In the genomic region with DNA sequence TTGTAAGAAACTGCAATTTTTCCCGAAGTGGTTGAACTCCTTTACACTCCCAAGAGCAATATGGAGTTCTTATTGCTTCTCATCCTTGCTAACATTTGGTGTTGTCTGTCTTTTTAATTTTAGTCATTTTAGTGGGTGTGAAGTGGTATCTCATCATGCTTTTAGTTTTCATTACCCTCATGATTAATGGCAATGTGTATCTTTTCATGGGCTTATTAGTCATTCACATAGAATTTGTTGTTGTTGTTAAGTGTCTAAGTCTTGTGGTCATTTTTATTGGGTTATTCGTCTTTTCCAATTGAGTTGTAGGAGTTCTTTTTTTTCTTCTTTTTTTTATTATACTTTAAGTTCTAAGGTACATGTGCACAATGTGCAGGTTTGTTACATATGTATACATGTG, we compare ENCODE assay signal across 22 cellular contexts.
"Had no signal": no experiment of that assay in that cellular context is flagged by ENCODE, and none has a peak within 500 bp of the region (broad histone marks: within the 10 kb centered on the region; RNA-seq: fewer than 3 reads in every experiment).

No MANE protein-coding gene starts in this region.

- H3K27me3 ChIP-seq: gastrocnemius medialis, heart right ventricle, neutrophil, ovary, right atrium auricular region, sigmoid colon, testis, transverse colon had no signal

- H3K36me3 ChIP-seq: gastrocnemius medialis, heart right ventricle, neutrophil, ovary, right atrium auricular region, sigmoid colon, transverse colon had no signal

- H3K27ac Mint-ChIP-seq: endodermal cell; mesothelial cell of epicardium; natural killer cell; stimulated activated naive B cell treated with anti-CD40 and anti-IgM and Interleukin-4, amounts not matched to agents 10 μg/mL and 1 μg/mL and 100 μg/mL, for 72 hours; stimulated activated naive CD8-positive, alpha-beta T cell treated with anti-CD3 and anti-CD28 coated beads, Interleukin-15, amount 100 ng/mL, for 72 hours had no signal

- H3K4me1 ChIP-seq: gastrocnemius medialis, heart right ventricle, right atrium auricular region, sigmoid colon, testis, transverse colon had no signal

- FAIRE-seq: endothelial cell of umbilical vein, islet of Langerhans had no signal

- H3K4me1 Mint-ChIP-seq: endodermal cell; natural killer cell; stimulated activated naive CD8-positive, alpha-beta T cell treated with anti-CD3 and anti-CD28 coated beads, Interleukin-15, amount 100 ng/mL, for 72 hours had no signal

- DNase-seq: caudate nucleus; effector CD4-positive, alpha-beta T cell; endodermal cell; gastrocnemius medialis; heart right ventricle; hypothalamus; natural killer cell; ovary; sigmoid colon; stimulated activated CD4-positive, alpha-beta T cell treated with anti-CD3 and anti-CD28 coated beads, Interleukin-2, amount 100 ng/mL, for 24 hours; stimulated activated CD4-positive, alpha-beta T cell treated with anti-CD3 and anti-CD28 coated beads, Interleukin-4, amount 100 ng/mL, for 4 hours; stimulated activated naive B cell treated with anti-CD40 and anti-IgM and Interleukin-4, amounts not matched to agents 10 μg/mL and 1 μg/mL and 100 μg/mL, for 72 hours; stimulated activated naive CD8-positive, alpha-beta T cell treated with anti-CD3 and anti-CD28 coated beads, Interleukin-15, amount 100 ng/mL, for 72 hours; testis; transverse colon had no signal

- H3K4me3 Mint-ChIP-seq: endodermal cell; mesothelial cell of epicardium; natural killer cell; stimulated activated naive B cell treated with anti-CD40 and anti-IgM and Interleukin-4, amounts not matched to agents 10 μg/mL and 1 μg/mL and 100 μg/mL, for 72 hours; stimulated activated naive CD8-positive, alpha-beta T cell treated with anti-CD3 and anti-CD28 coated beads, Interleukin-15, amount 100 ng/mL, for 72 hours had no signal

- H3K9me3 Mint-ChIP-seq: mesothelial cell of epicardium; natural killer cell; stimulated activated naive CD8-positive, alpha-beta T cell treated with anti-CD3 and anti-CD28 coated beads, Interleukin-15, amount 100 ng/mL, for 72 hours had no signal

- H3K4me3 ChIP-seq: coronary artery, gastrocnemius medialis, heart right ventricle, ovary, right atrium auricular region, sigmoid colon, skin epidermis, testis, transverse colon had no signal

- H3K36me3 Mint-ChIP-seq: mesothelial cell of epicardium; natural killer cell; stimulated activated naive B cell treated with anti-CD40 and anti-IgM and Interleukin-4, amounts not matched to agents 10 μg/mL and 1 μg/mL and 100 μg/mL, for 72 hours had no signal

- H3K27ac ChIP-seq: coronary artery, gastrocnemius medialis, heart right ventricle, neutrophil, ovary, right atrium auricular region, sigmoid colon, skin epidermis, testis, transverse colon had no signal

- H3K27me3 Mint-ChIP-seq: stimulated activated naive B cell treated with anti-CD40 and anti-IgM and Interleukin-4, amounts not matched to agents 10 μg/mL and 1 μg/mL and 100 μg/mL, for 72 hours; stimulated activated naive CD8-positive, alpha-beta T cell treated with anti-CD3 and anti-CD28 coated beads, Interleukin-15, amount 100 ng/mL, for 72 hours had no signal

- H3K9me3 ChIP-seq: gastrocnemius medialis, heart right ventricle, neutrophil, ovary, right atrium auricular region, sigmoid colon, testis, transverse colon had no signal
